Comparison of ENCODE assay signal across 8 cellular contexts in the genomic region with DNA sequence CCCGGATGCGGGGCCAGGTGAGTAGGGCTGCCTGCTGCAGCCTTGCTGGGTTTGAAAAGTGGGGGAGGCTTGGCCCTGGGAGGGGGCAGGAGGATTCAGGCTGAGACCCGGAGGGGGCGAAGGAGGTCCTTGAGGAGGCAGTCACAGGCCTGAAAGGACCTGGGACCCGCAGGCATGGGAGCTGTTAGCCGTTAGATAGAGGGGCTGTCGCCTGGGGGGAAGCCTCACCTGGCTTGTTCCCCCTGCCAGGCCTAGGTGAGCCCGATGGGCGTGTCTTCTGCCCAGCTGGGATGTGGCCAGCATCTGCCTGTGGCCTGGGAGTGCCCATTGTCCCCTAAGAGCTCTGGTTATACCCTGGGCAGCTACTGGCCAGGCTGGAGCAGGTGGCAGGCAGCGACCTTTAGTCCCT. TPM values are rescaled to one million over a fixed set of nuclear protein-coding genes. Genes with fewer than 3 reads are reported as not detected.
DNase-seq lines count a peak whose midpoint lies in the region; ATAC-seq and TF ChIP-seq lines count a peak whose summit lies in the region.

No MANE protein-coding gene starts in this region.

- no peaks in the 10 kb centered on the region for H3K9me3 ChIP-seq in sigmoid colon
- H3K9me3 ChIP-seq in MG63: peaks cover 6% of the 10 kb centered on the region; the same call in 1 of the 2 replicates

- H3K36me3 ChIP-seq in sigmoid colon (no peaks in the 10 kb centered on the region), MG63 (no peaks in the 10 kb centered on the region)

- H3K27me3 ChIP-seq in sigmoid colon (no peaks in the 10 kb centered on the region), MG63 (peaks cover 18% of the 10 kb centered on the region)

- ATAC-seq in left cardiac atrium (peak; percentile 9 to 12), HG03460 (IDR thresholded peaks at IDR 0.05; ENCODE audit: unreplicated experiment) (no peak)

- intact Hi-C loops in left cardiac atrium (cut with DNase I): no loop called here
- intact Hi-C loops in sigmoid colon (cut with DNase I): loop anchor here (1.0 to 5.0 kb wide), 3 partner anchors 28 to 371 kb away; no protein-coding TSS in a partner anchor

- DNase-seq in H4 (ENCODE audit: low spot score) (peak; percentile 14), OCI-M1 (lab: John Stamatoyannopoulos, UW) (peak; percentile 18), left cardiac atrium (peak; percentile 31), sigmoid colon (peak; percentile 71), MG63 (no peak), pons (ENCODE audit: low spot score) (no peak), COLO829 (ENCODE audit: low spot score) (no peak)

- no peak for TF ChIP-seq EP300 in sigmoid colon (IDR thresholded peaks at IDR 0.05)

- peak overlapping the region; percentile 77 to 87 (median 78) for H3K27ac ChIP-seq in sigmoid colon

- 2 to 6% methylated on average over 10 of the region's 10 CpGs for WGBS in sigmoid colon, 2 donors

- TF ChIP-seq POLR2A in sigmoid colon (IDR thresholded peaks at IDR 0.05): no peak

- TF ChIP-seq CTCF in sigmoid colon (IDR thresholded peaks at IDR 0.05): no peak

- H3K4me3 ChIP-seq in sigmoid colon (peak overlapping the region in 1 of 4 donors; percentile 77), MG63 (no peak overlapping the region; the same call in 1 of the 2 replicates)

- H3K4me1 ChIP-seq in sigmoid colon: peaks cover 0 to 53% (median 46%) of the 10 kb centered on the region in 4 donors

RNA-seq across cellular contexts. Expression of a gene that starts 1.8 kb away (rescaled TPM):
- total RNA-seq in H4 (2014; rRNA removed; shearing (Covaris generic)): 0.45 and 3.2 TPM in 2 replicates
- 10 to 100 TPM in 1 of 2 donors, 1 to 10 TPM in 1; 9.0 to 21.7 TPM for total RNA-seq in left cardiac atrium
- 1 to 10 TPM in 3 of 4 donors, under 1 TPM in 1; 0.66 to 4.4 (median 2.1) TPM for total RNA-seq in sigmoid colon
- polyA plus RNA-seq in sigmoid colon: 10 to 100 TPM in 1 of 3 donors, 1 to 10 TPM in 2; 6.6 to 12.7 (median 7.0) TPM
- 1.1 and 4.5 TPM in 2 replicates for total RNA-seq in MG63 (2014; rRNA removed; shearing (Covaris generic); ENCODE audit: low replicate concordance)

RNA-seq across cellular contexts. Expression of a gene that starts 11.2 kb away (rescaled TPM):
- total RNA-seq in H4 (2014; rRNA removed; shearing (Covaris generic)): not detected in 2 replicates
- total RNA-seq in left cardiac atrium: not detected
- total RNA-seq in sigmoid colon: not detected
- polyA plus RNA-seq in sigmoid colon: not detected
- total RNA-seq in MG63 (2014; rRNA removed; shearing (Covaris generic); ENCODE audit: low replicate concordance): not detected in 2 replicates

RNA-seq across cellular contexts. Expression of a gene that starts 24.2 kb away (rescaled TPM):
- not detected in 2 replicates for total RNA-seq in H4 (2014; rRNA removed; shearing (Covaris generic))
- total RNA-seq in left cardiac atrium: not detected
- not detected for total RNA-seq in sigmoid colon
- under 1 TPM in 1 of 3 donors, not detected in 2; 0.29 TPM for polyA plus RNA-seq in sigmoid colon
- not detected in 2 replicates for total RNA-seq in MG63 (2014; rRNA removed; shearing (Covaris generic); ENCODE audit: low replicate concordance)

RNA-seq across cellular contexts. Expression of a gene that starts 34.4 kb away (rescaled TPM):
- total RNA-seq in H4 (2014; rRNA removed; shearing (Covaris generic)): not detected in 2 replicates
- not detected for total RNA-seq in left cardiac atrium
- total RNA-seq in sigmoid colon: not detected
- polyA plus RNA-seq in sigmoid colon: not detected
- not detected in 2 replicates for total RNA-seq in MG63 (2014; rRNA removed; shearing (Covaris generic); ENCODE audit: low replicate concordance)

RNA-seq across cellular contexts. Expression of a gene that starts 48.1 kb away (rescaled TPM):
- total RNA-seq in H4 (2014; rRNA removed; shearing (Covaris generic)): not detected in 2 replicates
- total RNA-seq in left cardiac atrium (not detected), sigmoid colon (not detected)
- not detected for polyA plus RNA-seq in sigmoid colon
- total RNA-seq in MG63 (2014; rRNA removed; shearing (Covaris generic); ENCODE audit: low replicate concordance): not detected in 2 replicates

Comparison
In these comparisons a context has a peak if more than half of its experiments do, and no peak if none do; other contexts are left out.
1. DNase-seq: peak in H4 (single experiment), OCI-M1 (single experiment), left cardiac atrium (single experiment) and sigmoid colon (single experiment); none in MG63 (single experiment), pons (single experiment) and COLO829 (single experiment).